12 cellular contexts compared by ENCODE assay signal in the genomic region with DNA sequence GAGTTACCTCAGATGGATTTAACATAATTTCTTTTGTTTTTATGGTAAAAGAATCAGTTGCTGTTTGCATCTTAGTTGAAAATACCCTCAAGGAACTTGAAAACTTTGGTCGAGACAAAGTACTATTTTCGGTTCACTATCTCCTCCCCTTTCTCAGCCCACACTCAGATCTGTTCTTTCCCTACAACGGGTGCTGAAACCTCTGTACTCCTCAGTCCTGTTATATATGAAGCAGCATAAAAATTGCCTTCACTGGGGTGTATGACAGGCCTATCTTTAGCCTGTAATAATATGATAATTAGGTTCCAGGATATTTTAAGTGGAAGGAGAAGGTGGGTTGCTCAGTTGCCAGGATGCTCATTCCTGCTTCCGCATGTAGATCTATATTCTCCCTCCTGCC.
DNase-seq lines count a peak whose midpoint lies in the region; ATAC-seq and TF ChIP-seq lines count a peak whose summit lies in the region.
"Had no signal": no experiment of that assay in that cellular context is flagged by ENCODE, and none has a peak within 500 bp of the region (broad histone marks: within the 10 kb centered on the region; RNA-seq: fewer than 3 reads in every experiment).

No MANE protein-coding gene starts in this region.

- DNase-seq in GM20000 (ENCODE audit: low spot score): peak; percentile 44
- no peak for DNase-seq in SIG-M5 (lab: John Stamatoyannopoulos, UW)
- DNase-seq in erythroblast (lab: John Stamatoyannopoulos, UW): no peak
- no peak for DNase-seq in SIG-M5 treated with dmso at 0.1 percent for 504 hours (lab: John Stamatoyannopoulos, UW; ENCODE audit: unreplicated experiment)
- DNase-seq in GF-D8 (lab: John Stamatoyannopoulos, UW): no peak
- DNase-seq: body of pancreas; CD4-positive, alpha-beta memory T cell; effector memory CD4-positive, alpha-beta T cell; NCI-H69 had no signal

- ATAC-seq in GM18858 (IDR thresholded peaks at IDR 0.05; ENCODE audit: unreplicated experiment) (peak; percentile 93), HG02885 (IDR thresholded peaks at IDR 0.05; ENCODE audit: poor library complexity, unreplicated experiment) (peak; percentile 99), HG03558 (IDR thresholded peaks at IDR 0.05; ENCODE audit: extremely low read depth, unreplicated experiment) (peak; percentile 97)
- ATAC-seq: body of pancreas had no signal

- TF ChIP-seq POLR2A in erythroblast (IDR thresholded peaks at IDR 0.05; ENCODE audit: low read length): no peak

- TF ChIP-seq CTCF in GM20000 (IDR thresholded peaks at IDR 0.05; ENCODE audit: extremely low read depth, missing control alignments): no peak
